13 cellular contexts compared by ENCODE assay signal in the genomic region with DNA sequence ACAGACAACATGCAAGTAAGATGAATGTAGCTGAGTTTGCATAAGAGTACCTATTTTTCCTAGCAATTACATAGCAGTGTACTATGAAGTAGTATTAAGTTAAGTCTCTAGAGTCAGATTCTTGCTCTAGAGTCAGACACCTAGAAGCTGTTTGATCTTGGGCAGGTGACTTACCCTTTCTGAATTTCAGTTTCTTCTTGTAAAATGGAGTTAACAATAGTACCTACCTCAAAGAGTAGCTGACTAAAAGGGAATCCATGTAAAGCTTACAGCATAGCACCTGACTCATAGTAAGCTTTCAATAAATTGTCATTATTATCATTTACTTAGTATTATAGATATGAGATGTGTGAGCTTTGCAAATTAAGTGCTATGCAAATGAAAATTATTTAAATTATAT. TPM values are rescaled to one million over a fixed set of nuclear protein-coding genes. Genes with fewer than 3 reads are reported as not detected.
A peak's percentile ranks its signal among the peaks of the same experiment; 100 is the strongest.
DNase-seq lines count a peak whose midpoint lies in the region; ATAC-seq, FAIRE-seq and TF ChIP-seq lines count a peak whose summit lies in the region.
"Had no signal": no experiment of that assay in that cellular context is flagged by ENCODE, and none has a peak within 500 bp of the region (broad histone marks: within the 10 kb centered on the region; RNA-seq: fewer than 3 reads in every experiment).

No MANE protein-coding gene starts in this region.

- no peaks in the 10 kb centered on the region for H3K36me3 ChIP-seq in ACC112 (ENCODE audit: insufficient read depth, low read length)
- no peaks in the 10 kb centered on the region for H3K36me3 ChIP-seq in K562 (ENCODE audit: control insufficient read depth, insufficient read depth, low read length)
- H3K36me3 ChIP-seq in PC-9 (ENCODE audit: low read depth): no peaks in the 10 kb centered on the region
- H3K36me3 ChIP-seq: BLaER1 treated with 17β-estradiol and CSF1 and Interleukin-3, amounts not matched to agents 10 nM and 100 nM had no signal

- CTCF ChIA-PET in A549 (lab: Yijun Ruan, JAX): interaction anchor here (0.6 to 20.3 kb wide), 8 partner anchors 12 to 212 kb away, joined by 3 to 478 read pairs (median 4); no protein-coding TSS in a partner anchor
- CTCF ChIA-PET in K562 (lab: Yijun Ruan, JAX; ENCODE audit: low intra/inter-chr PET ratio): interaction anchor here (5.3 kb wide), 1 partner anchor 177 kb away, joined by 77 read pairs; no protein-coding TSS in a partner anchor
- CTCF ChIA-PET in PC-9 (lab: Charles Lee): interaction anchor here (0.7 kb wide), 2 partner anchors 24 to 81 kb away, joined by 3 to 16 read pairs; no protein-coding TSS in a partner anchor

- TF ChIP-seq RAD21 in A549 (conservative IDR thresholded peaks at IDR 0.05 in 1 of 2, IDR thresholded peaks at IDR 0.05 in 1 of 2) (no peak), K562 (CRISPR knock-in tag; conservative IDR thresholded peaks at IDR 0.05 in 1 of 2, IDR thresholded peaks at IDR 0.05 in 1 of 2) (no peak)

- H3K9me3 ChIP-seq in A549 (no peaks in the 10 kb centered on the region), K562 (replicated peaks; ENCODE audit: control insufficient read depth, insufficient read depth, low read depth, low read length) (no peaks in the 10 kb centered on the region), PC-9 (ENCODE audit: insufficient read depth, low read depth) (no peaks in the 10 kb centered on the region)
- H3K9me3 ChIP-seq: BLaER1 treated with 17β-estradiol and CSF1 and Interleukin-3, amounts not matched to agents 10 nM and 100 nM had no signal

- TF ChIP-seq EP300 in A549 (IDR thresholded peaks at IDR 0.05) (no peak), K562 (IDR thresholded peaks at IDR 0.05; ENCODE audit: low read length) (no peak)

- intact Hi-C loops in K562 (cut with micrococcal nuclease) (no loop called here), PC-9 (cut with micrococcal nuclease; ENCODE audit: unreplicated experiment) (loop anchor here (10.0 kb wide), 1 partner anchor 232 kb away; no protein-coding TSS in a partner anchor)

- H3K27me3 ChIP-seq in ACC112 (ENCODE audit: insufficient read depth, low read length): no peaks in the 10 kb centered on the region
- H3K27me3 ChIP-seq in K562 (ENCODE audit: control insufficient read depth in 2 of 2, insufficient read depth in 2 of 2, low read length in 2 of 2): no peaks in the 10 kb centered on the region
- no peaks in the 10 kb centered on the region for H3K27me3 ChIP-seq in PC-9 (ENCODE audit: insufficient read depth, low read depth)
- H3K27me3 ChIP-seq: BLaER1 treated with 17β-estradiol and CSF1 and Interleukin-3, amounts not matched to agents 10 nM and 100 nM had no signal

- no peak for TF ChIP-seq POLR2A in A549 (IDR thresholded peaks at IDR 0.05; ENCODE audit: low read length)
- TF ChIP-seq POLR2A in K562 (conservative IDR thresholded peaks at IDR 0.05): no peak

- H3K4me1 ChIP-seq in A549 (peaks cover 32% of the 10 kb centered on the region), ACC112 (ENCODE audit: control insufficient read depth, insufficient read depth, low read length, unreplicated experiment) (peaks cover 4% of the 10 kb centered on the region), K562 (replicated peaks in 1 of 2; ENCODE audit: control insufficient read depth in 2 of 2, insufficient read depth in 2 of 2, low read length in 2 of 2) (no peaks in the 10 kb centered on the region; a peak in 1 of 5 replicates), PC-9 (replicated peaks; ENCODE audit: insufficient read depth) (peaks cover 22% of the 10 kb centered on the region)

- H3F3A ChIP-seq in PC-9 (ENCODE audit: insufficient read depth, low read depth): peaks cover 16% of the 10 kb centered on the region

- peak overlapping the region; percentile 67; the same call in 2 of the 3 replicates for H3K4me2 ChIP-seq in A549
- H3K4me2 ChIP-seq in K562 (ENCODE audit: insufficient read depth, low read length): no peak overlapping the region
- no peak overlapping the region for H3K4me2 ChIP-seq in PC-9
- H3K4me2 ChIP-seq: BLaER1 treated with 17β-estradiol and CSF1 and Interleukin-3, amounts not matched to agents 10 nM and 100 nM had no signal

- POLR2A ChIA-PET in A549 (lab: Yijun Ruan, JAX) (interaction anchor here (0.8 kb wide), 1 partner anchor 71 kb away, joined by 7 read pairs; no protein-coding TSS in a partner anchor), K562 (lab: Yijun Ruan, JAX) (interaction anchor here (0.6 to 0.8 kb wide), 2 partner anchors 47 to 50 kb away, joined by 3 to 4 read pairs; no protein-coding TSS in a partner anchor), PC-9 (lab: Charles Lee; ENCODE audit: unreplicated experiment) (interaction anchor here (0.6 to 0.7 kb wide), 2 partner anchors 149 to 204 kb away, joined by 3 to 7 read pairs; no protein-coding TSS in a partner anchor)

- no TSS peak for BruUV-seq in K562 (replicated peaks; lab: Mats Ljungman, UMichigan)
- BruUV-seq in PC-9 (replicated peaks; lab: Mats Ljungman, UMichigan): no TSS peak

- in situ Hi-C loops in K562 (cut with MboI): no loop called here

- H3K9ac ChIP-seq in K562 (ENCODE audit: insufficient read depth in 1 of 2, low read depth in 2 of 2, low read length in 2 of 2): no peak overlapping the region
- H3K9ac ChIP-seq: BLaER1 treated with 17β-estradiol and CSF1 and Interleukin-3, amounts not matched to agents 10 nM and 100 nM had no signal

- TF ChIP-seq CTCF in A549 (IDR thresholded peaks at IDR 0.05) (no peak), K562 (IDR thresholded peaks at IDR 0.05 in 2 of 3, conservative IDR thresholded peaks at IDR 0.05 in 1 of 3; ENCODE audit: insufficient read depth in 2 of 3, low read depth in 1 of 3, low read length in 3 of 3) (no peak), PC-9 (conservative IDR thresholded peaks at IDR 0.05) (no peak)

- H4K20me1 ChIP-seq in K562 (replicated peaks; ENCODE audit: control insufficient read depth, insufficient read depth, low read length): no peaks in the 10 kb centered on the region
- H4K20me1 ChIP-seq in PC-9 (ENCODE audit: insufficient read depth): no peaks in the 10 kb centered on the region
- H4K20me1 ChIP-seq: BLaER1 treated with 17β-estradiol and CSF1 and Interleukin-3, amounts not matched to agents 10 nM and 100 nM had no signal

- H3K79me2 ChIP-seq in ACC112 (ENCODE audit: control insufficient read depth, insufficient read depth, low read length, unreplicated experiment) (no peaks in the 10 kb centered on the region), K562 (ENCODE audit: control insufficient read depth, insufficient read depth, low read length) (no peaks in the 10 kb centered on the region), PC-9 (ENCODE audit: low read depth) (no peaks in the 10 kb centered on the region)

- no peak for DNase-seq in A549 (ENCODE audit: low read depth in 1 of 2, low spot score in 1 of 2)
- DNase-seq in K562 (ENCODE audit: extremely low read depth in 1 of 4, low spot score in 3 of 4): no peak
- DNase-seq in PC-9: no peak
- DNase-seq: NCI-H1417 treated with DMSO at 0.1 percent for 48 hours, NCI-H2029 treated with DMSO at 0.1 percent for 48 hours, NCI-H510A, RPMI8226 had no signal

- peak overlapping the region; percentile 78 to 92 for H3K27ac ChIP-seq in A549
- H3K27ac ChIP-seq in ACC112 (ENCODE audit: low read depth, low read length): peak overlapping the region; percentile 7; the same call in 1 of the 2 replicates
- H3K27ac ChIP-seq in K562 (ENCODE audit: extremely low read depth, low read depth, low read length): no peak overlapping the region
- no peak overlapping the region for H3K27ac ChIP-seq in PC-9
- H3K27ac ChIP-seq: BLaER1 treated with 17β-estradiol and CSF1 and Interleukin-3, amounts not matched to agents 10 nM and 100 nM had no signal

- H3K9me1 ChIP-seq in K562 (ENCODE audit: control insufficient read depth, insufficient read depth, low read length): no peaks in the 10 kb centered on the region

- FAIRE-seq in A549 (lab: Jason Lieb, UNC) (no peak), K562 (lab: Jason Lieb, UNC) (no peak)
- FAIRE-seq: H54 had no signal

- no peak overlapping the region for H3K4me3 ChIP-seq in A549
- no peak overlapping the region for H3K4me3 ChIP-seq in ACC112 (ENCODE audit: low read depth, low read length)
- H3K4me3 ChIP-seq in K562: no peak overlapping the region
- no peak overlapping the region for H3K4me3 ChIP-seq in PC-9
- H3K4me3 ChIP-seq: BLaER1 treated with 17β-estradiol and CSF1 and Interleukin-3, amounts not matched to agents 10 nM and 100 nM had no signal

- H3K9me2 ChIP-seq in PC-9 (ENCODE audit: insufficient read depth): no peaks in the 10 kb centered on the region

- H2AFZ ChIP-seq in ACC112 (ENCODE audit: low read length, unreplicated experiment): no peak overlapping the region
- H2AFZ ChIP-seq in K562 (ENCODE audit: low read depth, low read length): no peak overlapping the region
- H2AFZ ChIP-seq in PC-9: no peak overlapping the region

- ATAC-seq in A549 (no peak), HG02610 (IDR thresholded peaks at IDR 0.05; ENCODE audit: unreplicated experiment) (peak; percentile 67), K562 (no peak), GM21390 (IDR thresholded peaks at IDR 0.05; ENCODE audit: unreplicated experiment) (no peak), GM18519 (IDR thresholded peaks at IDR 0.05; ENCODE audit: low FRiP score, unreplicated experiment) (no peak)

RNA-seq across cellular contexts. Expression of a gene that starts 47.8 kb away (rescaled TPM):
- 30.3 and 46.2 TPM in 2 replicates for polyA plus RNA-seq in A549 (2011; rRNA removed)
- 15.4 and 22.0 TPM in 2 replicates for polyA plus RNA-seq in A549 (2012; cell fraction: cytosol; rRNA removed)
- polyA plus RNA-seq in A549 (2012; cell fraction: nucleus; rRNA removed): 23.1 and 39.4 TPM in 2 replicates
- 47.0 to 55.6 TPM (median 50.5 TPM) in 3 replicates for polyA plus RNA-seq in A549 (2017; fragmentation: RNase III; extraction: RNeasy Plus Mini Kit Qiagen cat#74134 plus additional on column Dnase treatment)
- 62.1 and 63.5 TPM in 2 replicates for polyA minus RNA-seq in A549 (2011; rRNA and poly(A)+ RNA removed)
- total RNA-seq in K562 (2011; cell fraction: chromatin; rRNA removed; ENCODE audit: low replicate concordance): 6.8 and 11.6 TPM in 2 replicates
- total RNA-seq in K562 (2011; cell fraction: nucleolus; rRNA removed): 3.7 and 3.8 TPM in 2 replicates
- 6.5 and 12.5 TPM in 2 replicates for total RNA-seq in K562 (2011; cell fraction: nucleoplasm; rRNA removed)
- total RNA-seq in K562 (2014; rRNA removed): 3.8 and 5.0 TPM in 2 replicates
- 6.7 and 7.1 TPM in 2 replicates for total RNA-seq in K562 (2014; rRNA removed; fragmentation: Illumina TruSeq; extraction: Trizol)
- total RNA-seq in K562 (2015; rRNA removed; fragmentation: Illumina TruSeq; extraction: Trizol): 7.1 TPM in 2 replicates
- total RNA-seq in K562 (2021): 10.2 and 10.7 TPM in 2 replicates
- 3.8 and 4.8 TPM in 2 replicates for polyA plus RNA-seq in K562 (2011; rRNA removed)
- 3.3 and 3.5 TPM in 2 replicates for polyA plus RNA-seq in K562 (2011; cell fraction: cytosol; rRNA removed)
- polyA plus RNA-seq in K562 (2011; cell fraction: nucleus; rRNA removed): 2.5 and 3.5 TPM in 2 replicates
- 4.9 and 6.3 TPM in 2 replicates for polyA plus RNA-seq in K562 (2012)
- 5.7 and 5.8 TPM in 2 replicates for polyA plus RNA-seq in K562 (2014; fragmentation: Illumina TruSeq; extraction: Trizol)
- under 1 TPM; 0.56 to 0.65 TPM for polyA plus RNA-seq in K562 (2014; fragmentation: Nextera tagmentation; extraction: Ambion mirVana)
- polyA plus RNA-seq in K562 (2014; rRNA removed): 3.5 and 4.0 TPM in 2 replicates
- polyA minus RNA-seq in K562 (2011; rRNA and poly(A)+ RNA removed): 3.3 and 4.6 TPM in 2 replicates
- 2.5 and 3.1 TPM in 2 replicates for polyA minus RNA-seq in K562 (2011; cell fraction: cytosol; rRNA and poly(A)+ RNA removed)
- 1.5 and 2.2 TPM in 2 replicates for polyA minus RNA-seq in K562 (2011; cell fraction: nucleus; rRNA and poly(A)+ RNA removed)
- total RNA-seq in PC-9 (2021): 43.3 and 43.7 TPM in 2 replicates

Comparison
In these comparisons a context has a peak if more than half of its experiments do, and no peak if none do; other contexts are left out.
1. H3K27ac ChIP-seq: peak in A549 (2 of 2) and ACC112 (single experiment); none in K562 (single experiment) and PC-9 (single experiment).